ENCODE assay signal across 1 cellular context in the genomic region with DNA sequence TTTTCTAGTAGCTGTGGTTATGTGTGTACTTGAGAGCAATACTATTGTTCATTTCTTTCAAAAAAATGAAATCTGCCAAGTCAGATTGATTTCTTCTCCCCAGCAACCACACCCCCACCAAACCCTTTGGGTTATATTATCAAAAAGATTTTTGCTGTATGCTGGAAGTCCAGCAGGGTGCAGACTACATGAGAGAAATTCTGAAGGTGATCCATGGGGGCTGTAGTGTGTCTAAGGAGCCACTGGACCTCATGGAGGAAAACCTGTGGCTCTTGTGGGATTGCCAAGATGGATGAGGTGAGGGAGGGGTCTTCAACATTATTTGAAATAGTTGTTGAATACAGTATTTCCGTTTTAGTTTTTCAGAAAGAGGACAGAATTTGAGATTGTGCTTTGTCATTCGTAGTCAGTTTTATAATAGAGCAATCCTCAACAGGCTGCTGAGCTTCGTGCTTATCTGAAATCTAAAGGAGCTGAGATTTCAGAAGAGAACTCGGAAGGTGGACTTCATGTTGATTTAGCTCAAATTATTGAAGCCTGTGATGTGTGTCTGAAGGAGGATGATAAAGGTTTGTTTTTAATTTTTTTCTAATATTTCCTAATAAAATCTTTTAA.
TF ChIP-seq lines count a peak whose summit lies in the region.

No MANE protein-coding gene starts in this region.

TF ChIP-seq in HCT116, 20 proteins besides CTCF, POLR2A, EP300 and RAD21:
- TF ChIP-seq EZH2 (IDR thresholded peaks at IDR 0.05) (no peak), JUND (IDR thresholded peaks at IDR 0.05) (no peak), TCF7L2 (IDR thresholded peaks at IDR 0.05; ENCODE audit: borderline replicate concordance, extremely low read depth, insufficient read depth, insufficient read length) (no peak), FOSL1 (IDR thresholded peaks at IDR 0.05; ENCODE audit: low read depth) (no peak), POLR2AphosphoS5 (IDR thresholded peaks at IDR 0.05; ENCODE audit: low read depth, low read length) (no peak), CEBPB (IDR thresholded peaks at IDR 0.05; ENCODE audit: low read depth) (no peak)
- TF ChIP-seq, protein P1, sequence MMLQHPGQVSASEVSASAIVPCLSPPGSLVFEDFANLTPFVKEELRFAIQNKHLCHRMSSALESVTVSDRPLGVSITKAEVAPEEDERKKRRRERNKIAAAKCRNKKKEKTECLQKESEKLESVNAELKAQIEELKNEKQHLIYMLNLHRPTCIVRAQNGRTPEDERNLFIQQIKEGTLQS (IDR thresholded peaks at IDR 0.05): no peak
